Comparison of ENCODE assay signal across 10 cellular contexts in the genomic region with DNA sequence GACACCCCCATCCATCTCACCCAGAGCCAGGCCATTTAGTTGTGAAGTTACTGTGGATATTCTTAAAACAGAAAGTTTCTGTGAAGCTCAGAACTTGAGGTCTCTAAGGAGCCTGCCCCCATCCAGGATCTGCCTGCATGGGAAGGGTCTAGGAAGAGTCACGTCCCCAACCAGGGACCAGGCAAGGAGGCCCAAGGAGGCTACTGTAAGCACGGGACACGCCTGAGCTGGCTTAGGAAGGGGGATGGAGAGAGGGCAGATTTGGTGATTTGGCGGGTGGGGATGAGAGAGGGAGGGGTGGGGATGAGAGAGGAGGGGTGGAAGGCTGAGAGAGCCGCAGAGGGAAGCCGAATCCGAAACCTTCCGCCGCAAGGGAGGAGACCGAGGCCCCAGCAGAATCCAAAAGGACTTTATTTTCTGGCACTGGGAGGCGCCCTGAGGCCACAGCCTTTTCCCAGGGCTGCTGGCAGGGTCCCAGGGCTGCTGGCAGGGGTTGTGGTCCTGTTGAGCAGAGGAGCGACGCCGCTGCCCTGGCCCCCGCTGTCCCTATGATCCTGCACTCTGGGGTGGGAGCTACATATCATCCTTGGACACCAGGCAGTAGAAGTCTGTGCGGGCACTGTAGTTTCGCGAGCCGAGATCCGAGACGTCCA. TPM values are rescaled to one million over a fixed set of nuclear protein-coding genes. Genes with fewer than 3 reads are reported as not detected.
DNase-seq lines count a peak whose midpoint lies in the region; ATAC-seq lines count a peak whose summit lies in the region.
"Had no signal": no experiment of that assay in that cellular context is flagged by ENCODE, and none has a peak within 500 bp of the region (broad histone marks: within the 10 kb centered on the region; RNA-seq: fewer than 3 reads in every experiment).

No MANE protein-coding gene starts in this region.

- peaks cover 12% of the 10 kb centered on the region for H3K4me1 Mint-ChIP-seq in activated CD4-positive, alpha-beta T cell treated with anti-CD3 and anti-CD28 coated beads, Interleukin-2, amount 10 ng/mL, durations not matched to agents 7 days and 5 days

- no peaks in the 10 kb centered on the region for H3K27me3 Mint-ChIP-seq in activated CD4-positive, alpha-beta T cell treated with anti-CD3 and anti-CD28 coated beads, Interleukin-2, amount 10 ng/mL, durations not matched to agents 7 days and 5 days

- peak overlapping the region; percentile 73 for H3K9ac ChIP-seq in adipocyte (ENCODE audit: low read length)
- peak overlapping the region in 1 of 5 donors; percentile 47 for H3K9ac ChIP-seq in subcutaneous abdominal adipose tissue (ENCODE audit: low read length in 5 of 5)

- H3K9me3 ChIP-seq in adipocyte (ENCODE audit: control insufficient read depth, low read length): no peaks in the 10 kb centered on the region
- no peaks in the 10 kb centered on the region for H3K9me3 ChIP-seq in subcutaneous abdominal adipose tissue (ENCODE audit: control insufficient read depth in 5 of 5, low read length in 5 of 5)
- H3K9me3 ChIP-seq: upper lobe of left lung had no signal

- H3K36me3 Mint-ChIP-seq in activated CD4-positive, alpha-beta T cell treated with anti-CD3 and anti-CD28 coated beads, Interleukin-2, amount 10 ng/mL, durations not matched to agents 7 days and 5 days (ENCODE audit: low read depth): peaks cover 2% of the 10 kb centered on the region

- H3K27ac Mint-ChIP-seq in activated CD4-positive, alpha-beta T cell treated with anti-CD3 and anti-CD28 coated beads, Interleukin-2, amount 10 ng/mL, durations not matched to agents 7 days and 5 days: peak overlapping the region; percentile 69

- ATAC-seq in HG03521 (IDR thresholded peaks at IDR 0.05; ENCODE audit: unreplicated experiment): no peak
- no peak for ATAC-seq in HG03108 (IDR thresholded peaks at IDR 0.05; ENCODE audit: unreplicated experiment)
- no peak for ATAC-seq in GM21717 (IDR thresholded peaks at IDR 0.05; ENCODE audit: unreplicated experiment)

- H3K4me1 ChIP-seq in adipocyte (ENCODE audit: control insufficient read depth, insufficient read depth, low read length): peaks cover 11% of the 10 kb centered on the region
- H3K4me1 ChIP-seq in subcutaneous abdominal adipose tissue (ENCODE audit: control insufficient read depth in 5 of 5, insufficient read depth in 5 of 5, low read length in 5 of 5): peaks cover 2 to 24% (median 19%) of the 10 kb centered on the region in 5 donors

- H3K27me3 ChIP-seq in adipocyte (replicated peaks; ENCODE audit: control insufficient read depth, insufficient read depth, low read length) (peaks cover 6% of the 10 kb centered on the region), subcutaneous abdominal adipose tissue (ENCODE audit: control insufficient read depth in 5 of 5, insufficient read depth in 4 of 5, low read length in 5 of 5) (peaks cover 0 to 3% (median 0%) of the 10 kb centered on the region in 5 donors)

- H3K9me3 Mint-ChIP-seq in activated CD4-positive, alpha-beta T cell treated with anti-CD3 and anti-CD28 coated beads, Interleukin-2, amount 10 ng/mL, durations not matched to agents 7 days and 5 days: no peaks in the 10 kb centered on the region

- no peaks in the 10 kb centered on the region for H3K36me3 ChIP-seq in adipocyte (ENCODE audit: control insufficient read depth, insufficient read depth, low read length, severe bottlenecking)
- no peaks in the 10 kb centered on the region for H3K36me3 ChIP-seq in subcutaneous abdominal adipose tissue (ENCODE audit: control insufficient read depth in 5 of 5, insufficient read depth in 5 of 5, low read length in 5 of 5)

- H3K4me3 ChIP-seq in adipocyte (ENCODE audit: low read length) (peak overlapping the region; percentile 79), subcutaneous abdominal adipose tissue (ENCODE audit: low read depth in 1 of 5, low read length in 5 of 5) (peak overlapping the region in 4 of 5 donors; percentile 17 to 78 (median 62))

- no peak for DNase-seq in activated CD4-positive, alpha-beta T cell treated with anti-CD3 and anti-CD28 coated beads, Interleukin-2, amount 10 ng/mL, durations not matched to agents 7 days and 5 days
- DNase-seq in activated CD4-positive, alpha-beta T cell treated with anti-CD3 and anti-CD28 coated beads for 1 hour: no peak
- DNase-seq in adipocyte (ENCODE audit: low read depth): no peak
- peak in 29 of 51 donors; percentile 7 to 83 (median 38) for DNase-seq in hypothalamus (lab: John Stamatoyannopoulos, UW)
- DNase-seq: NCI-H510A had no signal

- no peak overlapping the region for H3K4me3 Mint-ChIP-seq in activated CD4-positive, alpha-beta T cell treated with anti-CD3 and anti-CD28 coated beads, Interleukin-2, amount 10 ng/mL, durations not matched to agents 7 days and 5 days

- H3K27ac ChIP-seq in subcutaneous abdominal adipose tissue (ENCODE audit: low read depth, low read length): no peak overlapping the region

- POLR2A ChIA-PET in activated CD4-positive, alpha-beta T cell treated with anti-CD3 and anti-CD28 coated beads, Interleukin-2, amount 10 ng/mL, durations not matched to agents 7 days and 5 days (lab: Charles Lee): no interaction called here

- CTCF ChIA-PET in activated CD4-positive, alpha-beta T cell treated with anti-CD3 and anti-CD28 coated beads, Interleukin-2, amount 10 ng/mL, durations not matched to agents 7 days and 5 days (lab: Charles Lee): interaction anchor here (0.6 to 3.3 kb wide), 5 partner anchors 9 to 412 kb away, joined by 3 to 17 read pairs (median 6); no protein-coding TSS in a partner anchor

RNA-seq across cellular contexts. Expression of gene SIGIRR, which starts 9.3 kb away (rescaled TPM):
- 100 to 1,000 TPM; 226 to 255 TPM for total RNA-seq in activated CD4-positive, alpha-beta T cell treated with anti-CD3 and anti-CD28 coated beads, Interleukin-2, amount 10 ng/mL, durations not matched to agents 7 days and 5 days

RNA-seq across cellular contexts. Expression of gene PKP3, which starts 11.4 kb away (rescaled TPM):
- not detected for total RNA-seq in activated CD4-positive, alpha-beta T cell treated with anti-CD3 and anti-CD28 coated beads, Interleukin-2, amount 10 ng/mL, durations not matched to agents 7 days and 5 days

RNA-seq across cellular contexts. Expression of gene B4GALNT4, which starts 36.1 kb away (rescaled TPM):
- total RNA-seq in activated CD4-positive, alpha-beta T cell treated with anti-CD3 and anti-CD28 coated beads, Interleukin-2, amount 10 ng/mL, durations not matched to agents 7 days and 5 days: 1 to 10 TPM; 1.5 to 1.6 TPM

RNA-seq across cellular contexts. Expression of gene ANO9, which starts 36.4 kb away (rescaled TPM):
- 10 to 100 TPM; 88.2 to 94.2 TPM for total RNA-seq in activated CD4-positive, alpha-beta T cell treated with anti-CD3 and anti-CD28 coated beads, Interleukin-2, amount 10 ng/mL, durations not matched to agents 7 days and 5 days

RNA-seq across cellular contexts. Expression of gene PTDSS2, which starts 44.6 kb away (rescaled TPM):
- total RNA-seq in activated CD4-positive, alpha-beta T cell treated with anti-CD3 and anti-CD28 coated beads, Interleukin-2, amount 10 ng/mL, durations not matched to agents 7 days and 5 days: 10 to 100 TPM; 22.7 to 25.2 TPM

Comparison
In these comparisons a context has a peak if more than half of its experiments do, and no peak if none do; other contexts are left out.
1. DNase-seq: peak in hypothalamus (29 of 51); none in activated CD4-positive, alpha-beta T cell treated with anti-CD3 and anti-CD28 coated beads, Interleukin-2, amount 10 ng/mL, durations not matched to agents 7 days and 5 days (single experiment), activated CD4-positive, alpha-beta T cell treated with anti-CD3 and anti-CD28 coated beads for 1 hour (single experiment) and adipocyte (single experiment).